In genomic region chr7:27046854-27047549, GRCh38 we compare ENCODE assay signal across 14 cellular contexts. TPM values are rescaled to one million over a fixed set of nuclear protein-coding genes. Genes with fewer than 3 reads are reported as not detected.
DNase-seq lines count a peak whose midpoint lies in the region; ATAC-seq and TF ChIP-seq lines count a peak whose summit lies in the region.
"Had no signal": no experiment of that assay in that cellular context is flagged by ENCODE, and none has a peak within 500 bp of the region (broad histone marks: within the 10 kb centered on the region; RNA-seq: fewer than 3 reads in every experiment).

No MANE protein-coding gene starts in this region.

- peaks cover 5% of the 10 kb centered on the region for H3K27me3 Mint-ChIP-seq in GM23338 (ENCODE audit: insufficient read depth, low read depth, poor library complexity)
- H3K27me3 Mint-ChIP-seq in activated T-cell treated with anti-CD3 and anti-CD28 coated beads, Interleukin-2, amount 50 U/mL, for 72 hours (ENCODE audit: low read depth) = no peaks in the 10 kb centered on the region

- H2AFZ ChIP-seq in GM23338 = no peak overlapping the region
- H2AFZ ChIP-seq: parathyroid adenoma had no signal

- ATAC-seq in GM23338 = no peak
- no peak for ATAC-seq in activated T-cell treated with anti-CD3 and anti-CD28 coated beads, Interleukin-2, amount 50 U/mL, for 72 hours (replicated peaks in 1 of 2)

- no peaks in the 10 kb centered on the region for H3F3A ChIP-seq in GM23338 (replicated peaks; ENCODE audit: low read depth)

- H3K4me3 ChIP-seq in GM23338 = no peak overlapping the region

- no peaks in the 10 kb centered on the region for H3K9me2 ChIP-seq in GM23338 (ENCODE audit: insufficient read depth)

- H3K27ac ChIP-seq in GM23338 (ENCODE audit: low read depth) = no peak overlapping the region
- H3K27ac ChIP-seq: parathyroid adenoma had no signal

- no peak overlapping the region for H3K4me2 ChIP-seq in GM23338

- no peaks in the 10 kb centered on the region for H3K4me1 ChIP-seq in GM23338 (ENCODE audit: insufficient read depth)
- H3K4me1 ChIP-seq: parathyroid adenoma had no signal

- H3K36me3 Mint-ChIP-seq in GM23338 (ENCODE audit: low read depth) = peaks cover 12% of the 10 kb centered on the region
- H3K36me3 Mint-ChIP-seq in activated T-cell treated with anti-CD3 and anti-CD28 coated beads, Interleukin-2, amount 50 U/mL, for 72 hours (ENCODE audit: insufficient read depth in 2 of 2) = peaks cover 0 to 5% of the 10 kb centered on the region in 2 donors
- H3K36me3 Mint-ChIP-seq: activated naive CD8-positive, alpha-beta T cell treated with anti-CD3 and anti-CD28 coated beads, Interleukin-2, amount 10 ng/mL, durations not matched to agents 7 days and 5 days had no signal

- 0 out of 2 replicates have a peak, but pooled peaks cover 6% of the 10 kb centered on the region for H3K36me3 ChIP-seq in GM23338 (ENCODE audit: insufficient read depth)

- TF ChIP-seq CTCF in GM23338 (conservative IDR thresholded peaks at IDR 0.05; ENCODE audit: low read depth in 2 of 2) = no peak

- no peaks in the 10 kb centered on the region for H3K27me3 ChIP-seq in GM23338 (ENCODE audit: insufficient read depth)

- DNase-seq in SIG-M5 treated with dmso at 0.1 percent for 504 hours (lab: John Stamatoyannopoulos, UW; ENCODE audit: unreplicated experiment) = peak; percentile 1
- no peak for DNase-seq in SIG-M5 (lab: John Stamatoyannopoulos, UW)
- DNase-seq in NOMO-1 treated with dmso at 0.1 percent for 144 hours (lab: John Stamatoyannopoulos, UW; ENCODE audit: unreplicated experiment) = peak; percentile 26
- peak; percentile 70 for DNase-seq in dermis blood vessel endothelial cell
- DNase-seq in renal cortical epithelial cell (ENCODE audit: low read depth) = peak; percentile 87
- no peak for DNase-seq in GM23338 (ENCODE audit: low spot score)
- DNase-seq in NCI-H2196 treated with DMSO at 0.1 percent for 48 hours (lab: John Stamatoyannopoulos, UW; ENCODE audit: unreplicated experiment) = no peak
- no peak for DNase-seq in activated T-cell treated with anti-CD3 and anti-CD28 coated beads, Interleukin-2, amount 50 U/mL, for 72 hours
- DNase-seq: activated naive CD8-positive, alpha-beta T cell treated with anti-CD3 and anti-CD28 coated beads, Interleukin-2, amount 10 ng/mL, durations not matched to agents 7 days and 5 days; mesendoderm; NCI-H526 had no signal

- H3K27ac Mint-ChIP-seq in GM23338 = no peak overlapping the region
- no peak overlapping the region for H3K27ac Mint-ChIP-seq in activated T-cell treated with anti-CD3 and anti-CD28 coated beads, Interleukin-2, amount 50 U/mL, for 72 hours
- H3K27ac Mint-ChIP-seq: activated naive CD8-positive, alpha-beta T cell treated with anti-CD3 and anti-CD28 coated beads, Interleukin-2, amount 10 ng/mL, durations not matched to agents 7 days and 5 days had no signal

- H3K4me3 Mint-ChIP-seq in GM23338 = no peak overlapping the region
- no peak overlapping the region for H3K4me3 Mint-ChIP-seq in activated T-cell treated with anti-CD3 and anti-CD28 coated beads, Interleukin-2, amount 50 U/mL, for 72 hours
- H3K4me3 Mint-ChIP-seq: activated naive CD8-positive, alpha-beta T cell treated with anti-CD3 and anti-CD28 coated beads, Interleukin-2, amount 10 ng/mL, durations not matched to agents 7 days and 5 days had no signal

- no peaks in the 10 kb centered on the region for H3K79me2 ChIP-seq in GM23338 (replicated peaks; ENCODE audit: insufficient read depth)
- H3K79me2 ChIP-seq: parathyroid adenoma had no signal

- H4K20me1 ChIP-seq in GM23338 (replicated peaks; ENCODE audit: insufficient read depth) = no peaks in the 10 kb centered on the region

- H3K4me1 Mint-ChIP-seq in GM23338 = no peaks in the 10 kb centered on the region
- no peaks in the 10 kb centered on the region for H3K4me1 Mint-ChIP-seq in activated T-cell treated with anti-CD3 and anti-CD28 coated beads, Interleukin-2, amount 50 U/mL, for 72 hours (ENCODE audit: low read depth)
- H3K4me1 Mint-ChIP-seq: activated naive CD8-positive, alpha-beta T cell treated with anti-CD3 and anti-CD28 coated beads, Interleukin-2, amount 10 ng/mL, durations not matched to agents 7 days and 5 days had no signal

- H3K9me3 Mint-ChIP-seq in GM23338 = peaks cover 14% of the 10 kb centered on the region
- no peaks in the 10 kb centered on the region for H3K9me3 Mint-ChIP-seq in activated T-cell treated with anti-CD3 and anti-CD28 coated beads, Interleukin-2, amount 50 U/mL, for 72 hours
- H3K9me3 Mint-ChIP-seq: activated naive CD8-positive, alpha-beta T cell treated with anti-CD3 and anti-CD28 coated beads, Interleukin-2, amount 10 ng/mL, durations not matched to agents 7 days and 5 days had no signal

TF ChIP-seq in GM23338, 12 proteins besides CTCF, POLR2A, EP300 and RAD21 (continues in another document):
- TF ChIP-seq ZNF462 (CRISPR knock-in tag; IDR thresholded peaks at IDR 0.05) = no peak

RNA-seq across cellular contexts. Expression of gene HOXA1, which starts 48.8 kb away (rescaled TPM):
- total RNA-seq in dermis blood vessel endothelial cell (0.68 and 0.84 TPM in 2 replicates), renal cortical epithelial cell (1.0 and 1.8 TPM in 2 replicates)
- total RNA-seq in GM23338 (2014; rRNA removed; shearing (Covaris generic)) = not detected in 2 replicates
- not detected in 2 replicates for polyA plus RNA-seq in GM23338 (2016; fragmentation: Nextera tagmentation; extraction: Ambion mirVana)
- total RNA-seq in activated T-cell treated with anti-CD3 and anti-CD28 coated beads, Interleukin-2, amount 50 U/mL, for 72 hours = under 1 TPM; 0.58 to 0.69 TPM

RNA-seq across cellular contexts. Expression of gene HOXA2, which starts 55.5 kb away (rescaled TPM):
- total RNA-seq in dermis blood vessel endothelial cell (0.33 and 0.34 TPM in 2 replicates), renal cortical epithelial cell (0.35 and 1.9 TPM in 2 replicates)
- not detected in 2 replicates for total RNA-seq in GM23338 (2014; rRNA removed; shearing (Covaris generic))
- not detected in 2 replicates for polyA plus RNA-seq in GM23338 (2016; fragmentation: Nextera tagmentation; extraction: Ambion mirVana)
- not detected for total RNA-seq in activated T-cell treated with anti-CD3 and anti-CD28 coated beads, Interleukin-2, amount 50 U/mL, for 72 hours
- total RNA-seq: activated CD8-positive, alpha-beta memory T cell treated with anti-CD3 and anti-CD28 coated beads for 36 hours; activated naive CD8-positive, alpha-beta T cell treated with anti-CD3 and anti-CD28 coated beads, Interleukin-2, amount 10 ng/mL, durations not matched to agents 7 days and 5 days; T-helper 1 cell treated with Interleukin-12 subunit alpha and Interleukin-12 subunit beta and Interleukin-4 antibody, amounts not matched to agents 30 ng/mL and 1 ng/mL, for 36 hours had no signal

Comparison
In these comparisons a context has a peak if more than half of its experiments do, and no peak if none do; other contexts are left out.
1. DNase-seq: peak in SIG-M5 treated with dmso at 0.1 percent for 504 hours (single experiment), NOMO-1 treated with dmso at 0.1 percent for 144 hours (single experiment), dermis blood vessel endothelial cell (single experiment) and renal cortical epithelial cell (single experiment); none in SIG-M5 (single experiment), GM23338 (single experiment), NCI-H2196 treated with DMSO at 0.1 percent for 48 hours (single experiment) and activated T-cell treated with anti-CD3 and anti-CD28 coated beads, Interleukin-2, amount 50 U/mL, for 72 hours (0 of 2).